ENCODE assay signal across 35 cellular contexts in genomic region chr11:87392665-87393064, GRCh38.
"Had no signal": no experiment of that assay in that cellular context is flagged by ENCODE, and none has a peak within 500 bp of the region (broad histone marks: within the 10 kb centered on the region; RNA-seq: fewer than 3 reads in every experiment).

No MANE protein-coding gene starts in this region.

- H3K27me3 ChIP-seq: MG63 had no signal

- H3K9me3 ChIP-seq: MG63 had no signal

- H3K36me3 ChIP-seq: MG63 had no signal

- H3K4me3 ChIP-seq: MG63 had no signal

- DNase-seq: Karpas-422, Kasumi-1, MG63, MM.1S, MV-4-11, NCI-H1048, NCI-H1092, NCI-H1092 treated with DMSO at 0.1 percent for 48 hours, NCI-H1105, NCI-H1105 treated with DMSO at 0.1 percent for 48 hours, NCI-H1417, NCI-H1417 treated with DMSO at 0.1 percent for 48 hours, NCI-H1436, NCI-H1436 treated with DMSO at 0.1 percent for 48 hours, NCI-H146, NCI-H1694, NCI-H1694 treated with DMSO at 0.1 percent for 48 hours, NCI-H187, NCI-H187 treated with DMSO at 0.1 percent for 48 hours, NCI-H1930, NCI-H2029, NCI-H2029 treated with DMSO at 0.1 percent for 48 hours, NCI-H2081, NCI-H2081 treated with DMSO at 0.1 percent for 48 hours, NCI-H2107, NCI-H2171, NCI-H2171 treated with DMSO at 0.1 percent for 48 hours, NCI-H2227 treated with DMSO at 0.1 percent for 48 hours, NCI-H226, NCI-H345, NCI-H446, NCI-H446 treated with DMSO at 0.1 percent for 48 hours, NCI-H510A, NCI-H510A treated with DMSO at 0.1 percent for 48 hours, NCI-H524 had no signal
